Comparison of ENCODE assay signal across 34 cellular contexts in the genomic region with DNA sequence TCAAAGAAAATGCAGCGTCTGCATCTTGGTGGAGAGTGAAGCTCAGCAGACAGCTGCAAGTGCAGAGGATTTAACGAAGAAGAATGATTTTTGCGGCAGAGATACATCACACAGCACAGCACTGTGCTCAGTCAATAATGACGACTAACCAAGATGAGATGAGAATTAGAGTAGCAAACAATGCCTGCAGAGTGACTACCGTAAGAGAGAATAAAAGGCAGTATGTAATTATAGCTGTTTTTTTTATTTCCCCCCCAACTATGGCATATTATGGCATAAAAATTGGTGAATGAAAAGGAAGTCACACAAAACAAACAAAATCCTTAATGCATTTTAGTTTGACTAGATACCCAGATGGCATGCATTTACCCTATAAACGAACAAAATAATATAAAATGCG.
"Had no signal": no experiment of that assay in that cellular context is flagged by ENCODE, and none has a peak within 500 bp of the region (broad histone marks: within the 10 kb centered on the region; RNA-seq: fewer than 3 reads in every experiment).

No MANE protein-coding gene starts in this region.

- H3K36me3 ChIP-seq: adrenal gland, esophagus squamous epithelium, gastroesophageal sphincter had no signal

- DNase-seq: activated CD4-positive, alpha-beta memory T cell treated with anti-CD3 and anti-CD28 coated beads for 36 hours; activated CD4-positive, alpha-beta T cell treated with anti-CD3 and anti-CD28 coated beads for 36 hours; activated CD4-positive, alpha-beta T cell treated with anti-CD3 and anti-CD28 coated beads, Interleukin-2, amount 10 ng/mL, durations not matched to agents 24 days and 14 days; activated CD4-positive, CD25-positive, alpha-beta regulatory T cell; activated CD4-positive, CD25-positive, alpha-beta regulatory T cell treated with anti-CD3 and anti-CD28 coated beads, Interleukin-2, amount 50 U/mL, for 72 hours; activated CD8-positive, alpha-beta memory T cell treated with anti-CD3 and anti-CD28 coated beads, Interleukin-2, amount 10 ng/mL, durations not matched to agents 7 days and 5 days; activated CD8-positive, alpha-beta memory T cell treated with anti-CD3 and anti-CD28 coated beads, Interleukin-2, amount 50 U/mL, for 4 hours; activated CD8-positive, alpha-beta T cell treated with anti-CD3 and anti-CD28 coated beads, Interleukin-2, amount 10 ng/mL, durations not matched to agents 7 days and 5 days; activated effector memory CD4-positive, alpha-beta T cell treated with anti-CD3 and anti-CD28 coated beads, Interleukin-2, amount 50 U/mL, for 16 hours; activated naive CD4-positive, alpha-beta T cell treated with anti-CD3 and anti-CD28 coated beads for 36 hours; activated naive CD8-positive, alpha-beta T cell treated with anti-CD3 and anti-CD28 coated beads for 36 hours; activated naive CD8-positive, alpha-beta T cell treated with anti-CD3 and anti-CD28 coated beads, Interleukin-2, amount 50 U/mL, for 24 hours; activated T-cell treated with anti-CD3 and anti-CD28 coated beads, Interleukin-2, amount 50 U/mL, for 1 hour; activated T-cell treated with anti-CD3 and anti-CD28 coated beads, Interleukin-2, amount 50 U/mL, for 48 hours; adrenal gland; amygdala; aorta; body of pancreas; caudate nucleus; cortex of kidney; dermis blood vessel endothelial cell; effector CD4-positive, alpha-beta T cell; effector memory CD8-positive, alpha-beta T cell; esophagus squamous epithelium; foreskin melanocyte; head of caudate nucleus; T-helper 17 cell; T1000 had no signal

- H3K27ac ChIP-seq: adrenal gland, body of pancreas, epithelial cell of prostate, esophagus squamous epithelium, gastroesophageal sphincter had no signal

- H3K36me3 Mint-ChIP-seq: activated CD4-positive, alpha-beta memory T cell treated with anti-CD3 and anti-CD28 coated beads for 36 hours; activated CD8-positive, alpha-beta memory T cell treated with anti-CD3 and anti-CD28 coated beads, Interleukin-2, amount 10 ng/mL, durations not matched to agents 7 days and 5 days; activated naive CD4-positive, alpha-beta T cell treated with anti-CD3 and anti-CD28 coated beads, Interleukin-2, amount 50 U/mL, for 24 hours; activated naive CD8-positive, alpha-beta T cell treated with anti-CD3 and anti-CD28 coated beads for 36 hours had no signal

- H3K27me3 ChIP-seq: adrenal gland, body of pancreas, esophagus squamous epithelium, gastroesophageal sphincter had no signal

- H3K4me1 Mint-ChIP-seq: activated CD4-positive, alpha-beta T cell treated with anti-CD3 and anti-CD28 coated beads for 36 hours; activated CD4-positive, alpha-beta T cell treated with anti-CD3 and anti-CD28 coated beads, Interleukin-2, amount 10 ng/mL, durations not matched to agents 24 days and 14 days; activated CD8-positive, alpha-beta memory T cell treated with anti-CD3 and anti-CD28 coated beads, Interleukin-2, amount 10 ng/mL, durations not matched to agents 7 days and 5 days; activated naive CD4-positive, alpha-beta T cell treated with anti-CD3 and anti-CD28 coated beads, Interleukin-2, amount 50 U/mL, for 24 hours; activated naive CD8-positive, alpha-beta T cell treated with anti-CD3 and anti-CD28 coated beads for 36 hours; activated naive CD8-positive, alpha-beta T cell treated with anti-CD3 and anti-CD28 coated beads, Interleukin-2, amount 50 U/mL, for 24 hours; T-helper 17 cell had no signal

- H3K9me3 ChIP-seq: adrenal gland, body of pancreas, esophagus squamous epithelium, gastroesophageal sphincter had no signal

- H3K4me3 ChIP-seq: adrenal gland, body of pancreas, esophagus squamous epithelium, gastroesophageal sphincter had no signal

- ATAC-seq: activated CD4-positive, alpha-beta T cell treated with anti-CD3 and anti-CD28 coated beads for 36 hours; activated CD8-positive, alpha-beta memory T cell treated with anti-CD3 and anti-CD28 coated beads, Interleukin-2, amount 10 ng/mL, durations not matched to agents 7 days and 5 days; activated CD8-positive, alpha-beta T cell treated with anti-CD3 and anti-CD28 coated beads, Interleukin-2, amount 10 ng/mL, durations not matched to agents 7 days and 5 days; activated naive CD8-positive, alpha-beta T cell treated with anti-CD3 and anti-CD28 coated beads, Interleukin-2, amount 50 U/mL, for 24 hours; body of pancreas; effector memory CD8-positive, alpha-beta T cell; gastroesophageal sphincter; T-helper 17 cell had no signal

- H3K27me3 Mint-ChIP-seq: activated CD4-positive, alpha-beta memory T cell treated with anti-CD3 and anti-CD28 coated beads for 36 hours; activated CD4-positive, alpha-beta T cell treated with anti-CD3 and anti-CD28 coated beads for 36 hours; activated CD4-positive, alpha-beta T cell treated with anti-CD3 and anti-CD28 coated beads, Interleukin-2, amount 10 ng/mL, durations not matched to agents 24 days and 14 days; activated CD8-positive, alpha-beta memory T cell treated with anti-CD3 and anti-CD28 coated beads, Interleukin-2, amount 10 ng/mL, durations not matched to agents 7 days and 5 days; activated naive CD4-positive, alpha-beta T cell treated with anti-CD3 and anti-CD28 coated beads, Interleukin-2, amount 50 U/mL, for 24 hours; activated naive CD8-positive, alpha-beta T cell treated with anti-CD3 and anti-CD28 coated beads for 36 hours; activated naive CD8-positive, alpha-beta T cell treated with anti-CD3 and anti-CD28 coated beads, Interleukin-2, amount 50 U/mL, for 24 hours; effector memory CD8-positive, alpha-beta T cell; T-helper 17 cell had no signal

- H3K4me3 Mint-ChIP-seq: activated CD4-positive, alpha-beta memory T cell treated with anti-CD3 and anti-CD28 coated beads for 36 hours; activated CD4-positive, alpha-beta T cell treated with anti-CD3 and anti-CD28 coated beads for 36 hours; activated CD4-positive, alpha-beta T cell treated with anti-CD3 and anti-CD28 coated beads, Interleukin-2, amount 10 ng/mL, durations not matched to agents 24 days and 14 days; activated CD8-positive, alpha-beta memory T cell treated with anti-CD3 and anti-CD28 coated beads, Interleukin-2, amount 10 ng/mL, durations not matched to agents 7 days and 5 days; activated CD8-positive, alpha-beta T cell treated with anti-CD3 and anti-CD28 coated beads, Interleukin-2, amount 10 ng/mL, durations not matched to agents 7 days and 5 days; activated naive CD4-positive, alpha-beta T cell treated with anti-CD3 and anti-CD28 coated beads for 36 hours; activated naive CD4-positive, alpha-beta T cell treated with anti-CD3 and anti-CD28 coated beads, Interleukin-2, amount 50 U/mL, for 24 hours; activated naive CD8-positive, alpha-beta T cell treated with anti-CD3 and anti-CD28 coated beads for 36 hours; activated naive CD8-positive, alpha-beta T cell treated with anti-CD3 and anti-CD28 coated beads, Interleukin-2, amount 50 U/mL, for 24 hours; activated T-helper 1 cell treated with anti-CD3 and anti-CD28 coated beads, Interleukin-12 subunit alpha, Interleukin-12 subunit beta, Interleukin-2, Interleukin-4 antibody, amounts not matched to agents 30 ng/mL and 10 ng/mL and 1 ng/mL, durations not matched to agents 14 hours and 24 hours and 36 hours; effector memory CD8-positive, alpha-beta T cell; T-helper 17 cell; T-helper 2 cell treated with Interferon-gamma antibody and Interleukin-4, amounts not matched to agents 5 μg/mL and 100 μg/mL, for 36 hours had no signal

- H3K27ac Mint-ChIP-seq: activated CD4-positive, alpha-beta memory T cell treated with anti-CD3 and anti-CD28 coated beads for 36 hours; activated CD4-positive, alpha-beta T cell treated with anti-CD3 and anti-CD28 coated beads for 36 hours; activated CD4-positive, alpha-beta T cell treated with anti-CD3 and anti-CD28 coated beads, Interleukin-2, amount 10 ng/mL, durations not matched to agents 24 days and 14 days; activated CD8-positive, alpha-beta memory T cell treated with anti-CD3 and anti-CD28 coated beads, Interleukin-2, amount 10 ng/mL, durations not matched to agents 7 days and 5 days; activated CD8-positive, alpha-beta T cell treated with anti-CD3 and anti-CD28 coated beads, Interleukin-2, amount 10 ng/mL, durations not matched to agents 7 days and 5 days; activated naive CD4-positive, alpha-beta T cell treated with anti-CD3 and anti-CD28 coated beads for 36 hours; activated naive CD4-positive, alpha-beta T cell treated with anti-CD3 and anti-CD28 coated beads, Interleukin-2, amount 50 U/mL, for 24 hours; activated naive CD8-positive, alpha-beta T cell treated with anti-CD3 and anti-CD28 coated beads for 36 hours; activated naive CD8-positive, alpha-beta T cell treated with anti-CD3 and anti-CD28 coated beads, Interleukin-2, amount 50 U/mL, for 24 hours; activated T-helper 1 cell treated with anti-CD3 and anti-CD28 coated beads, Interleukin-12 subunit alpha, Interleukin-12 subunit beta, Interleukin-2, Interleukin-4 antibody, amounts not matched to agents 30 ng/mL and 10 ng/mL and 1 ng/mL, durations not matched to agents 14 hours and 24 hours and 36 hours; activated T-helper 2 cell treated with anti-CD3 and anti-CD28 coated beads, Interferon-gamma antibody, Interleukin-2, Interleukin-4, amounts not matched to agents 10 μg/mL and 5 μg/mL and 100 μg/mL, durations not matched to agents 14 hours and 24 hours and 36 hours; effector memory CD8-positive, alpha-beta T cell; T-helper 17 cell; T-helper 2 cell treated with Interferon-gamma antibody and Interleukin-4, amounts not matched to agents 5 μg/mL and 100 μg/mL, for 36 hours had no signal

- H3K4me1 ChIP-seq: adrenal gland, body of pancreas, esophagus squamous epithelium, gastroesophageal sphincter had no signal
